ENCODE assay signal across 8 cellular contexts in the genomic region with DNA sequence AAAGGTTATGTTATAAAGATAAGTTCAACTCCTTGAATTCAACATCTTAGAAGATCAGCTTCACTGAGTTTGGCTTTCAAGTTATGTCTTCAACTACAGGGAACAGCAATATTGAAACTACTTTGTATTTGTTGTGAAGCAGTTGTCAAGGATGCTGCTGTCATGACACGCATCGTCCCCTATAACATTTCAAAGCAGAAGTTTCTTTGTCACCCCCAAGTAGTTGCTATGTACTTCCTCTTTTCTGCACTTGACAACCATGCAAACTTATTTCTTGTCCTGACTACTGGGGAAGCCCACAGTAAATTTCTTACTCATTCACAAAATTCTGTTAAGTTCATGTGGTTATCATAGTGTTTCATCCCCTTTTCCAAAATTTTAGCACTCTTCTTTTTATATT. TPM values are rescaled to one million over a fixed set of nuclear protein-coding genes. Genes with fewer than 3 reads are reported as not detected.
DNase-seq lines count a peak whose midpoint lies in the region; ATAC-seq and TF ChIP-seq lines count a peak whose summit lies in the region.

No MANE protein-coding gene starts in this region.

- DNase-seq in T-helper 22 cell (ENCODE audit: low read depth) (peak; percentile 44), mesendoderm (peak; percentile 29), dorsolateral prefrontal cortex (no peak), ACHN (no peak), HCEC 1CT (no peak)

- H3K36me3 ChIP-seq in DOHH2 (ENCODE audit: control insufficient read depth, low read length) (no peaks in the 10 kb centered on the region), mesendoderm (ENCODE audit: control insufficient read depth, insufficient read depth, low read length) (no peaks in the 10 kb centered on the region)

- H3K27me3 ChIP-seq in DOHH2 (ENCODE audit: control insufficient read depth, low read length) (no peaks in the 10 kb centered on the region), mesendoderm (ENCODE audit: insufficient read depth, low read length, poor library complexity) (no peaks in the 10 kb centered on the region), dorsolateral prefrontal cortex (no peaks in the 10 kb centered on the region)

- no peak overlapping the region for H3K9ac ChIP-seq in mesendoderm (ENCODE audit: low read length)

- no peak overlapping the region for H4K8ac ChIP-seq in mesendoderm (ENCODE audit: low read depth, low read length)

- H3K79me2 ChIP-seq in DOHH2 (ENCODE audit: control insufficient read depth, low read length): no peaks in the 10 kb centered on the region
- H3K79me2 ChIP-seq in mesendoderm (ENCODE audit: control insufficient read depth, insufficient read depth, low read length): no peaks in the 10 kb centered on the region

- H3K4me2 ChIP-seq in DOHH2 (ENCODE audit: low read length) (peak overlapping the region; percentile 43), mesendoderm (ENCODE audit: low read length) (no peak overlapping the region)

- no peaks in the 10 kb centered on the region for H4K20me1 ChIP-seq in DOHH2 (ENCODE audit: control insufficient read depth, insufficient read depth, low read depth, low read length)

- H2BK15ac ChIP-seq in mesendoderm (replicated peaks; ENCODE audit: low read depth): no peak overlapping the region

- no peak overlapping the region for H2BK120ac ChIP-seq in mesendoderm (ENCODE audit: low read depth, low read length)

- no peaks in the 10 kb centered on the region for H3K79me1 ChIP-seq in mesendoderm (ENCODE audit: low read length)

- intact Hi-C loops in dorsolateral prefrontal cortex (cut with DNase I): no loop called here

- no peaks in the 10 kb centered on the region for H3K9me2 ChIP-seq in DOHH2 (replicated peaks; ENCODE audit: control insufficient read depth, low read length)

- WGBS in mesendoderm (ENCODE audit: extremely low coverage, insufficient coverage, low lambda C conversion rate): no CpG with 5 or more reads among the region's 2 CpGs

- H2AK5ac ChIP-seq in mesendoderm (ENCODE audit: low read length): no peak overlapping the region

- H3K4me3 ChIP-seq in DOHH2 (ENCODE audit: low read length) (0 out of 2 replicates have a peak overlapping the region, but pooled peaks have one; percentile 13), mesendoderm (ENCODE audit: low read length) (no peak overlapping the region), dorsolateral prefrontal cortex (no peak overlapping the region)

- no peak overlapping the region for H3K18ac ChIP-seq in mesendoderm (ENCODE audit: low read length)

- H2BK5ac ChIP-seq in mesendoderm (ENCODE audit: low read length): no peak overlapping the region

- H3K4me1 ChIP-seq in DOHH2 (ENCODE audit: control insufficient read depth, low read length) (peaks cover 13% of the 10 kb centered on the region), mesendoderm (ENCODE audit: control insufficient read depth, low read depth, low read length) (no peaks in the 10 kb centered on the region)

- no peak overlapping the region for H3K27ac ChIP-seq in DOHH2 (ENCODE audit: low read depth, low read length)
- no peak overlapping the region for H3K27ac ChIP-seq in mesendoderm (ENCODE audit: low read depth, low read length)
- no peak overlapping the region for H3K27ac ChIP-seq in dorsolateral prefrontal cortex

- H3K56ac ChIP-seq in mesendoderm (ENCODE audit: low read length): no peak overlapping the region

- H3K4ac ChIP-seq in mesendoderm (ENCODE audit: low read depth, low read length): no peak overlapping the region

- in situ Hi-C loops in ACHN (cut with HindIII; ENCODE audit: low pct_ligation_motif_present, low pct_unique_long_range_greater_than_20kb, low sequenced_read_pairs): no loop called here

- no peak for TF ChIP-seq CTCF in DOHH2 (IDR thresholded peaks at IDR 0.05; ENCODE audit: low read depth, low read length, poor library complexity, severe bottlenecking)
- no peak for TF ChIP-seq CTCF in dorsolateral prefrontal cortex (IDR thresholded peaks at IDR 0.05 in 54 of 56, conservative IDR thresholded peaks at IDR 0.05 in 2 of 56; ENCODE audit: low read depth in 1 of 56, partially characterized antibody in 56 of 56)

- H4K5ac ChIP-seq in mesendoderm (ENCODE audit: low read length): no peak overlapping the region

- no peak overlapping the region for H3K23ac ChIP-seq in mesendoderm (ENCODE audit: low read length)

- ATAC-seq in GM19395 (IDR thresholded peaks at IDR 0.05; ENCODE audit: unreplicated experiment) (peak; percentile 99), HG03378 (IDR thresholded peaks at IDR 0.05; ENCODE audit: unreplicated experiment) (peak; percentile 99)

- H3K9me3 ChIP-seq in DOHH2 (ENCODE audit: control insufficient read depth, insufficient read depth, low read length): no peaks in the 10 kb centered on the region

- no peaks in the 10 kb centered on the region for H3F3A ChIP-seq in DOHH2 (ENCODE audit: control insufficient read depth, insufficient read depth)

RNA-seq across cellular contexts. Expression of gene ANTXR2, which starts 14.3 kb away (rescaled TPM):
- 3.7 TPM for polyA plus RNA-seq in mesendoderm (2013, experiment 1 of 2)
- polyA plus RNA-seq in mesendoderm (2013, experiment 2 of 2): 3.3 TPM
- total RNA-seq in dorsolateral prefrontal cortex: 10 to 100 TPM in 23 of 120 experiments, 1 to 10 TPM in 97; 3.0 to 17.1 (median 7.2) TPM

Comparison
In these comparisons a context has a peak if more than half of its experiments do, and no peak if none do; other contexts are left out.
1. DNase-seq: peak in T-helper 22 cell (single experiment) and mesendoderm (single experiment); none in dorsolateral prefrontal cortex (0 of 10), ACHN (single experiment) and HCEC 1CT (single experiment).